ENCODE assay signal across 10 cellular contexts in genomic region chr17:65559483-65559801, GRCh38. TPM values are rescaled to one million over a fixed set of nuclear protein-coding genes. Genes with fewer than 3 reads are reported as not detected.
DNase-seq lines count a peak whose midpoint lies in the region; ATAC-seq and TF ChIP-seq lines count a peak whose summit lies in the region.
"Had no signal": no experiment of that assay in that cellular context is flagged by ENCODE, and none has a peak within 500 bp of the region (broad histone marks: within the 10 kb centered on the region; RNA-seq: fewer than 3 reads in every experiment).

No MANE protein-coding gene starts in this region.

- H3K9ac ChIP-seq in Loucy (ENCODE audit: low read depth, low read length, poor library complexity, severe bottlenecking): peak overlapping the region; percentile 54

- no peaks in the 10 kb centered on the region for H3K79me2 ChIP-seq in Loucy (ENCODE audit: insufficient read depth, low read length)

- H3K27ac Mint-ChIP-seq in naive thymus-derived CD8-positive, alpha-beta T cell: peak overlapping the region in 9 of 10 donors; percentile 22 to 92 (median 80)

- peak overlapping the region in 2 of 10 donors; percentile 90 to 98 for H3K4me3 Mint-ChIP-seq in naive thymus-derived CD8-positive, alpha-beta T cell

- H3K27me3 ChIP-seq in Loucy (ENCODE audit: insufficient read depth, low read length, poor library complexity, severe bottlenecking): peaks cover 26% of the 10 kb centered on the region

- peak overlapping the region; percentile 90 for H2AFZ ChIP-seq in Loucy (ENCODE audit: low read length)

- peak overlapping the region; percentile 71 for H3K4me3 ChIP-seq in AG10803 (ENCODE audit: low read length)
- H3K4me3 ChIP-seq in Loucy (ENCODE audit: low read length, poor library complexity, severe bottlenecking): peak overlapping the region; percentile 73
- peak overlapping the region; percentile 68 for H3K4me3 ChIP-seq in choroid plexus epithelial cell (ENCODE audit: low read depth, low read length)

- no peaks in the 10 kb centered on the region for H4K20me1 ChIP-seq in Loucy (ENCODE audit: insufficient read depth, low read length, poor library complexity, severe bottlenecking)

- H3K4me1 ChIP-seq in Loucy (ENCODE audit: insufficient read depth, low read length, poor library complexity, severe bottlenecking): peaks cover 35% of the 10 kb centered on the region
- H3K4me1 ChIP-seq: foreskin keratinocyte had no signal

- H3K4me1 Mint-ChIP-seq in naive thymus-derived CD8-positive, alpha-beta T cell: peaks cover 17 to 34% (median 30%) of the 10 kb centered on the region in 4 donors

- peak overlapping the region; percentile 97 for H3K4me2 ChIP-seq in Loucy (ENCODE audit: low read depth, low read length, poor library complexity, severe bottlenecking)

- no peak for DNase-seq in AG10803 (ENCODE audit: low read depth)
- DNase-seq in choroid plexus epithelial cell (ENCODE audit: low read depth): no peak
- peak in 2 of 10 donors; percentile 14 to 28 for DNase-seq in naive thymus-derived CD8-positive, alpha-beta T cell
- DNase-seq in DMS153 treated with DMSO at 0.1 percent for 48 hours (lab: John Stamatoyannopoulos, UW; ENCODE audit: unreplicated experiment): no peak
- no peak for DNase-seq in stimulated activated CD4-positive, alpha-beta T cell treated with anti-CD3 and anti-CD28 coated beads, Interleukin-15, amount 100 ng/mL, for 24 hours
- DNase-seq in amniotic stem cell (lab: John Stamatoyannopoulos, UW): no peak
- DNase-seq: foreskin keratinocyte, GDM1 had no signal

- no peak for ATAC-seq in naive thymus-derived CD8-positive, alpha-beta T cell
- ATAC-seq in GM19452 (IDR thresholded peaks at IDR 0.05; ENCODE audit: unreplicated experiment): no peak
- ATAC-seq: foreskin keratinocyte had no signal

- no peaks in the 10 kb centered on the region for H3K9me3 ChIP-seq in Loucy (ENCODE audit: insufficient read depth, low read depth, low read length)

- peaks cover 7% of the 10 kb centered on the region; the same call in 1 of the 2 replicates for H3F3A ChIP-seq in Loucy (ENCODE audit: low read depth)

- H3K27me3 Mint-ChIP-seq in naive thymus-derived CD8-positive, alpha-beta T cell: peaks cover 0 to 2% (median 0%) of the 10 kb centered on the region in 5 donors

- TF ChIP-seq CTCF in AG10803 (conservative IDR thresholded peaks at IDR 0.05; ENCODE audit: low read length): no peak
- TF ChIP-seq CTCF in Loucy (conservative IDR thresholded peaks at IDR 0.05; ENCODE audit: low read length): no peak
- TF ChIP-seq CTCF in choroid plexus epithelial cell (conservative IDR thresholded peaks at IDR 0.05; ENCODE audit: low read depth, low read length): no peak

- POLR2A ChIA-PET in naive thymus-derived CD8-positive, alpha-beta T cell (lab: Charles Lee): interaction anchor here (0.6 to 1.5 kb wide), 6 partner anchors 21 to 1176 kb away, joined by 3 to 4 read pairs (median 3); no protein-coding TSS in a partner anchor

- H3K36me3 Mint-ChIP-seq in naive thymus-derived CD8-positive, alpha-beta T cell: no peaks in the 10 kb centered on the region

- H3K9me2 ChIP-seq in Loucy (replicated peaks; ENCODE audit: low read depth, low read length): no peaks in the 10 kb centered on the region

- H3K36me3 ChIP-seq in Loucy (ENCODE audit: insufficient read depth, low read length): no peaks in the 10 kb centered on the region

- no peaks in the 10 kb centered on the region for H3K9me3 Mint-ChIP-seq in naive thymus-derived CD8-positive, alpha-beta T cell

RNA-seq across cellular contexts. Expression of gene AXIN2, which starts 2.0 kb away (rescaled TPM):
- total RNA-seq in naive thymus-derived CD8-positive, alpha-beta T cell: 10 to 100 TPM; 21.3 to 22.2 TPM
- polyA plus RNA-seq in naive thymus-derived CD8-positive, alpha-beta T cell: 1 to 10 TPM; 1.8 to 6.7 (median 3.0) TPM
